Comparison of ENCODE assay signal across 12 cellular contexts in the genomic region with DNA sequence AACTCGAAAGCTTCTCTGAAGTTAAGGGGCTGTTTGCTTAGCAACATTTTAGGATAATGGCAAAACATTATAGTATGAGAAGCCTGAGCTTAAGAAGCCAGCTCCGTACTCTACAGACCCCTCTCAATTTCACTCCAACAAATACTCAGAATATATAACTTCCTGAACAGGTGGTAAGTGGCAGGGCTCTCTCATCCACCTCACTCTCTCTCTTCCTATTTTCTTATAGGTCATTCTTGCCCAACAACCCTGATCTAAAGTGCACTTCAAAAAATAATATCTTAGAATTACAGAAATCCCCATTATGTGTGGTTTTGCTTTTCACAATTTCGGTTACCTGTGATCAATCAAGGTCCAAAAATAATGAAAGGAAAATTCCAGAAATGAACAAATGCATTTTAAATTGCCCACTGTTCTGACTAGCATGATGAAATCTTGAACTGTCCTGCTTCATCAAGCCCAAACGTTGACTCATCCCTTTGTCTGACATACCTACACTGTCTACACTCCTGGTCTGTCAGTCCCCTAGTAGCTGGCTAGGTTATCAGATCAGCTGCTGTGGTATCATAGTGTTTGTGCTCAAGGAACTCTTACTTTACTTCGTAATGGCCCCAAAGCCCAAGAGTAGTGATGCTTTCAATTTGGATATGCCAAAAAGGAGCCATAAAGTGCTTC.
DNase-seq lines count a peak whose midpoint lies in the region; ATAC-seq and TF ChIP-seq lines count a peak whose summit lies in the region.
"Had no signal": no experiment of that assay in that cellular context is flagged by ENCODE, and none has a peak within 500 bp of the region (broad histone marks: within the 10 kb centered on the region; RNA-seq: fewer than 3 reads in every experiment).

No MANE protein-coding gene starts in this region.

- H3K27me3 ChIP-seq in CD4-positive, alpha-beta memory T cell (ENCODE audit: insufficient read depth, low read length): no peaks in the 10 kb centered on the region
- H3K27me3 ChIP-seq in GM23338 (ENCODE audit: insufficient read depth) (no peaks in the 10 kb centered on the region), right cardiac atrium (ENCODE audit: control insufficient read depth, insufficient read depth) (no peaks in the 10 kb centered on the region)

- H4K20me1 ChIP-seq in GM23338 (replicated peaks; ENCODE audit: insufficient read depth): no peaks in the 10 kb centered on the region

- no peak for DNase-seq in CD4-positive, alpha-beta memory T cell
- no peak for DNase-seq in GM23338 (ENCODE audit: low spot score)
- no peak for DNase-seq in T-helper 2 cell treated with Interferon-gamma antibody and Interleukin-4, amounts not matched to agents 5 μg/mL and 100 μg/mL, for 36 hours (ENCODE audit: low spot score)
- DNase-seq in islet precursor cell: peak; percentile 69
- no peak for DNase-seq in HT-29 (ENCODE audit: low spot score)
- DNase-seq in right cardiac atrium: no peak
- no peak for DNase-seq in stimulated activated CD4-positive, alpha-beta T cell treated with anti-CD3 and anti-CD28 coated beads, Interleukin-2, amount 100 ng/mL, for 24 hours
- no peak for DNase-seq in NCI-H2196 (lab: John Stamatoyannopoulos, UW; ENCODE audit: unreplicated experiment)
- DNase-seq: activated gamma-delta T cell, NCI-H446 treated with DMSO at 0.1 percent for 48 hours had no signal

- peaks cover 57 to 88% (median 72%) of the 10 kb centered on the region in 4 donors for H3K4me1 Mint-ChIP-seq in CD4-positive, alpha-beta memory T cell
- no peaks in the 10 kb centered on the region for H3K4me1 Mint-ChIP-seq in GM23338
- H3K4me1 Mint-ChIP-seq in T-helper 2 cell treated with Interferon-gamma antibody and Interleukin-4, amounts not matched to agents 5 μg/mL and 100 μg/mL, for 36 hours (ENCODE audit: low read depth): peaks cover 54% of the 10 kb centered on the region

- H3K4me1 ChIP-seq in CD4-positive, alpha-beta memory T cell (ENCODE audit: insufficient read depth, low read length): peaks cover 81% of the 10 kb centered on the region
- H3K4me1 ChIP-seq in GM23338 (ENCODE audit: insufficient read depth) (no peaks in the 10 kb centered on the region), right cardiac atrium (ENCODE audit: control insufficient read depth, insufficient read depth, low read length) (no peaks in the 10 kb centered on the region)

- WGBS in right cardiac atrium: 79% methylated on average over 5 of the region's 5 CpGs

- CTCF ChIA-PET in CD4-positive, alpha-beta memory T cell (lab: Charles Lee; ENCODE audit: partially characterized antibody): no interaction called here

- no peaks in the 10 kb centered on the region for H3K9me2 ChIP-seq in GM23338 (ENCODE audit: insufficient read depth)

- no peaks in the 10 kb centered on the region for H3K36me3 ChIP-seq in CD4-positive, alpha-beta memory T cell (ENCODE audit: insufficient read depth, low read length)
- no peaks in the 10 kb centered on the region for H3K36me3 ChIP-seq in GM23338 (ENCODE audit: insufficient read depth)

- intact Hi-C loops in CD4-positive, alpha-beta memory T cell (cut with micrococcal nuclease): no loop called here
- intact Hi-C loops in right cardiac atrium (cut with DNase I): no loop called here

- no peak overlapping the region for H3K4me3 ChIP-seq in CD4-positive, alpha-beta memory T cell (ENCODE audit: low read length in 2 of 2)
- H3K4me3 ChIP-seq in GM23338 (no peak overlapping the region), right cardiac atrium (ENCODE audit: low read length) (no peak overlapping the region)

- ATAC-seq in GM23338: no peak
- no peak for ATAC-seq in right cardiac atrium

- peaks cover 0 to 1% of the 10 kb centered on the region in 2 donors for H3K36me3 Mint-ChIP-seq in CD4-positive, alpha-beta memory T cell
- no peaks in the 10 kb centered on the region for H3K36me3 Mint-ChIP-seq in GM23338 (ENCODE audit: low read depth)
- H3K36me3 Mint-ChIP-seq in T-helper 2 cell treated with Interferon-gamma antibody and Interleukin-4, amounts not matched to agents 5 μg/mL and 100 μg/mL, for 36 hours (ENCODE audit: low read depth): peaks cover 7% of the 10 kb centered on the region

- H3K4me3 Mint-ChIP-seq in CD4-positive, alpha-beta memory T cell: peak overlapping the region in 6 of 8 donors; percentile 40 to 72 (median 66)
- H3K4me3 Mint-ChIP-seq in GM23338: no peak overlapping the region
- H3K4me3 Mint-ChIP-seq in T-helper 2 cell treated with Interferon-gamma antibody and Interleukin-4, amounts not matched to agents 5 μg/mL and 100 μg/mL, for 36 hours: peak overlapping the region; percentile 11
- H3K4me3 Mint-ChIP-seq: dendritic cell treated with granulocyte-macrophage colony-stimulating factor and Interleukin-4, amounts not matched to agents 40 ng/mL and 50 ng/mL, for 4 days; nephron had no signal

- H3K9me3 ChIP-seq in CD4-positive, alpha-beta memory T cell (ENCODE audit: control insufficient read depth in 1 of 2, low read length in 2 of 2): no peaks in the 10 kb centered on the region
- H3K9me3 ChIP-seq in right cardiac atrium (ENCODE audit: control insufficient read depth, low read length): no peaks in the 10 kb centered on the region

- H2AFZ ChIP-seq in GM23338: peak overlapping the region; percentile 24; the same call in 1 of the 2 replicates

- H3K27me3 Mint-ChIP-seq in CD4-positive, alpha-beta memory T cell: no peaks in the 10 kb centered on the region
- H3K27me3 Mint-ChIP-seq in GM23338 (ENCODE audit: insufficient read depth, low read depth, poor library complexity): no peaks in the 10 kb centered on the region
- H3K27me3 Mint-ChIP-seq in T-helper 2 cell treated with Interferon-gamma antibody and Interleukin-4, amounts not matched to agents 5 μg/mL and 100 μg/mL, for 36 hours (ENCODE audit: low read depth): no peaks in the 10 kb centered on the region
- H3K27me3 Mint-ChIP-seq: dendritic cell treated with granulocyte-macrophage colony-stimulating factor and Interleukin-4, amounts not matched to agents 40 ng/mL and 50 ng/mL, for 4 days had no signal

- no peak overlapping the region for H3K4me2 ChIP-seq in GM23338

- H3K27ac Mint-ChIP-seq in CD4-positive, alpha-beta memory T cell: peak overlapping the region in 5 of 7 donors; percentile 1 to 73 (median 50)
- peak overlapping the region; percentile 14; the same call in 1 of the 2 replicates for H3K27ac Mint-ChIP-seq in GM23338
- H3K27ac Mint-ChIP-seq in T-helper 2 cell treated with Interferon-gamma antibody and Interleukin-4, amounts not matched to agents 5 μg/mL and 100 μg/mL, for 36 hours: peak overlapping the region; percentile 54
- H3K27ac Mint-ChIP-seq: dendritic cell treated with granulocyte-macrophage colony-stimulating factor and Interleukin-4, amounts not matched to agents 40 ng/mL and 50 ng/mL, for 4 days; nephron had no signal

- POLR2A ChIA-PET in CD4-positive, alpha-beta memory T cell (lab: Charles Lee; ENCODE audit: partially characterized antibody): no interaction called here

- TF ChIP-seq CTCF in GM23338 (conservative IDR thresholded peaks at IDR 0.05; ENCODE audit: low read depth in 2 of 2): no peak

- no peak overlapping the region for H3K27ac ChIP-seq in CD4-positive, alpha-beta memory T cell (ENCODE audit: low read depth, low read length)
- no peak overlapping the region for H3K27ac ChIP-seq in GM23338 (ENCODE audit: low read depth)
- no peak overlapping the region for H3K27ac ChIP-seq in right cardiac atrium (ENCODE audit: low read length)

- H3K9me3 Mint-ChIP-seq in CD4-positive, alpha-beta memory T cell: peaks cover 0 to 2% (median 0%) of the 10 kb centered on the region in 8 donors
- no peaks in the 10 kb centered on the region for H3K9me3 Mint-ChIP-seq in GM23338
- H3K9me3 Mint-ChIP-seq in T-helper 2 cell treated with Interferon-gamma antibody and Interleukin-4, amounts not matched to agents 5 μg/mL and 100 μg/mL, for 36 hours: peaks cover 12% of the 10 kb centered on the region
- H3K9me3 Mint-ChIP-seq: dendritic cell treated with granulocyte-macrophage colony-stimulating factor and Interleukin-4, amounts not matched to agents 40 ng/mL and 50 ng/mL, for 4 days; nephron had no signal

- no peaks in the 10 kb centered on the region for H3K79me2 ChIP-seq in GM23338 (replicated peaks; ENCODE audit: insufficient read depth)

- H3F3A ChIP-seq in GM23338 (replicated peaks; ENCODE audit: low read depth): no peaks in the 10 kb centered on the region
